15 cellular contexts compared by ENCODE assay signal in genomic region chr15:34126522-34126921, GRCh38. TPM values are rescaled to one million over a fixed set of nuclear protein-coding genes. Genes with fewer than 3 reads are reported as not detected.
A peak's percentile ranks its signal among the peaks of the same experiment; 100 is the strongest.
DNase-seq lines count a peak whose midpoint lies in the region; ATAC-seq and TF ChIP-seq lines count a peak whose summit lies in the region.
"Had no signal": no experiment of that assay in that cellular context is flagged by ENCODE, and none has a peak within 500 bp of the region (broad histone marks: within the 10 kb centered on the region; RNA-seq: fewer than 3 reads in every experiment).

No MANE protein-coding gene starts in this region.

- H3K4me1 ChIP-seq in HAP-1 (peaks cover 11% of the 10 kb centered on the region), foreskin keratinocyte (no peaks in the 10 kb centered on the region)
- no peaks in the 10 kb centered on the region for H3K4me1 ChIP-seq in CD8-positive, alpha-beta memory T cell (ENCODE audit: insufficient read depth, low read length)
- H3K4me1 ChIP-seq: BLaER1 treated with 17β-estradiol and CSF1 and Interleukin-3, amounts not matched to agents 10 nM and 100 nM had no signal

- CTCF ChIA-PET in CD8-positive, alpha-beta memory T cell (lab: Charles Lee) = interaction anchor here (1.2 kb wide), 1 partner anchor 11 kb away, joined by 3 read pairs; no protein-coding TSS in a partner anchor

- H3K36me3 Mint-ChIP-seq in chondrocyte (ENCODE audit: low read depth) = no peaks in the 10 kb centered on the region
- H3K36me3 Mint-ChIP-seq in CD8-positive, alpha-beta memory T cell = no peaks in the 10 kb centered on the region
- H3K36me3 Mint-ChIP-seq: CD4-positive, CD25-positive, alpha-beta regulatory T cell had no signal

- H3K4me3 Mint-ChIP-seq in chondrocyte (ENCODE audit: unreplicated experiment) = no peak overlapping the region
- no peak overlapping the region for H3K4me3 Mint-ChIP-seq in CD8-positive, alpha-beta memory T cell
- H3K4me3 Mint-ChIP-seq: CD4-positive, CD25-positive, alpha-beta regulatory T cell had no signal

- TF ChIP-seq CTCF in chondrocyte (IDR thresholded peaks at IDR 0.05) = no peak
- TF ChIP-seq CTCF in foreskin keratinocyte (conservative IDR thresholded peaks at IDR 0.05) = no peak

- no peaks in the 10 kb centered on the region for H3K9me3 ChIP-seq in HAP-1
- no peaks in the 10 kb centered on the region for H3K9me3 ChIP-seq in CD8-positive, alpha-beta memory T cell (ENCODE audit: low read length)
- H3K9me3 ChIP-seq: BLaER1 treated with 17β-estradiol and CSF1 and Interleukin-3, amounts not matched to agents 10 nM and 100 nM had no signal

- H3K27ac Mint-ChIP-seq in chondrocyte (ENCODE audit: unreplicated experiment) = peak overlapping the region; percentile 22
- no peak overlapping the region for H3K27ac Mint-ChIP-seq in CD8-positive, alpha-beta memory T cell
- H3K27ac Mint-ChIP-seq: CD4-positive, CD25-positive, alpha-beta regulatory T cell had no signal

- ATAC-seq in GM21526 (IDR thresholded peaks at IDR 0.05; ENCODE audit: low FRiP score, unreplicated experiment) (no peak), foreskin keratinocyte (no peak)

- H3K36me3 ChIP-seq in HAP-1 (replicated peaks) = no peaks in the 10 kb centered on the region
- H3K36me3 ChIP-seq in CD8-positive, alpha-beta memory T cell (ENCODE audit: insufficient read depth, low read length) = no peaks in the 10 kb centered on the region
- H3K36me3 ChIP-seq: BLaER1 treated with 17β-estradiol and CSF1 and Interleukin-3, amounts not matched to agents 10 nM and 100 nM had no signal

- H3K4me3 ChIP-seq in HAP-1 = no peak overlapping the region
- no peak overlapping the region for H3K4me3 ChIP-seq in CD8-positive, alpha-beta memory T cell (ENCODE audit: low read length)
- H3K4me3 ChIP-seq: BLaER1 treated with 17β-estradiol and CSF1 and Interleukin-3, amounts not matched to agents 10 nM and 100 nM had no signal

- H3K27me3 Mint-ChIP-seq in chondrocyte (ENCODE audit: low read depth) = no peaks in the 10 kb centered on the region
- peaks cover 0 to 3% of the 10 kb centered on the region in 2 donors for H3K27me3 Mint-ChIP-seq in CD8-positive, alpha-beta memory T cell

- H3K27ac ChIP-seq in CD8-positive, alpha-beta memory T cell (ENCODE audit: low read depth, low read length) = no peak overlapping the region
- H3K27ac ChIP-seq in foreskin keratinocyte = no peak overlapping the region
- H3K27ac ChIP-seq: BLaER1 treated with 17β-estradiol and CSF1 and Interleukin-3, amounts not matched to agents 10 nM and 100 nM; HL-60 had no signal

- H3K27me3 ChIP-seq in HAP-1 (ENCODE audit: low read depth) = no peaks in the 10 kb centered on the region
- no peaks in the 10 kb centered on the region for H3K27me3 ChIP-seq in CD8-positive, alpha-beta memory T cell (ENCODE audit: insufficient read depth, low read length, poor library complexity, severe bottlenecking)
- no peaks in the 10 kb centered on the region for H3K27me3 ChIP-seq in foreskin keratinocyte
- H3K27me3 ChIP-seq: BLaER1 treated with 17β-estradiol and CSF1 and Interleukin-3, amounts not matched to agents 10 nM and 100 nM had no signal

- in situ Hi-C loops in HAP-1 (cut with MboI; ENCODE audit: low sequenced_read_pairs) = no loop called here

- POLR2A ChIA-PET in CD8-positive, alpha-beta memory T cell (lab: Charles Lee) = no interaction called here

- H3K4me1 Mint-ChIP-seq in chondrocyte (ENCODE audit: low read depth) = peaks cover 8% of the 10 kb centered on the region
- no peaks in the 10 kb centered on the region for H3K4me1 Mint-ChIP-seq in CD8-positive, alpha-beta memory T cell
- H3K4me1 Mint-ChIP-seq: CD4-positive, CD25-positive, alpha-beta regulatory T cell had no signal

- H3K9me3 Mint-ChIP-seq in chondrocyte (ENCODE audit: low read depth) = peaks cover 4% of the 10 kb centered on the region
- no peaks in the 10 kb centered on the region for H3K9me3 Mint-ChIP-seq in CD8-positive, alpha-beta memory T cell

- peak; percentile 26 for DNase-seq in ELF-1 (ENCODE audit: low read depth, low spot score)
- peak; percentile 20 to 24 for DNase-seq in HAP-1 (ENCODE audit: low spot score in 2 of 2)
- DNase-seq in chondrocyte (ENCODE audit: low spot score) = no peak
- DNase-seq in left kidney (ENCODE audit: low read depth, low spot score) = peak; percentile 22
- no peak for DNase-seq in CD8-positive, alpha-beta memory T cell
- no peak for DNase-seq in mesenteric fat pad (ENCODE audit: low spot score)
- no peak for DNase-seq in foreskin keratinocyte
- DNase-seq: 8988T; ACHN; CD4-positive, CD25-positive, alpha-beta regulatory T cell; DND-41; GOT3 had no signal

RNA-seq across cellular contexts. Expression of gene PGBD4, which starts 24.6 kb away (rescaled TPM):
- 1.6 to 1.8 TPM (median 1.6 TPM) in 3 replicates for total RNA-seq in chondrocyte
- total RNA-seq in CD8-positive, alpha-beta memory T cell = 1 to 10 TPM; 2.8 to 3.2 TPM
- polyA plus RNA-seq in CD8-positive, alpha-beta memory T cell = 1.4 TPM
- 0.96 TPM for total RNA-seq in mesenteric fat pad
- total RNA-seq in foreskin keratinocyte = 0.88 and 0.95 TPM in 2 replicates
- polyA plus RNA-seq in foreskin keratinocyte = 0.28 and 0.37 TPM in 2 replicates

RNA-seq across cellular contexts. Expression of gene EMC7, which starts 24.9 kb away (rescaled TPM):
- 88.6 to 106 TPM (median 98.7 TPM) in 3 replicates for total RNA-seq in chondrocyte
- 10 to 100 TPM; 75.0 to 78.9 TPM for total RNA-seq in CD8-positive, alpha-beta memory T cell
- 128 TPM for polyA plus RNA-seq in CD8-positive, alpha-beta memory T cell
- 69.0 TPM for total RNA-seq in mesenteric fat pad
- 47.2 and 51.8 TPM in 2 replicates for total RNA-seq in foreskin keratinocyte
- 76.3 and 80.0 TPM in 2 replicates for polyA plus RNA-seq in foreskin keratinocyte

Comparison
In these comparisons a context has a peak if more than half of its experiments do, and no peak if none do; other contexts are left out.
1. DNase-seq: peak in ELF-1 (single experiment), HAP-1 (2 of 2) and left kidney (single experiment); none in chondrocyte (single experiment), CD8-positive, alpha-beta memory T cell (0 of 5), mesenteric fat pad (single experiment) and foreskin keratinocyte (0 of 2).